Comparison of ENCODE assay signal across 7 cellular contexts in the genomic region with DNA sequence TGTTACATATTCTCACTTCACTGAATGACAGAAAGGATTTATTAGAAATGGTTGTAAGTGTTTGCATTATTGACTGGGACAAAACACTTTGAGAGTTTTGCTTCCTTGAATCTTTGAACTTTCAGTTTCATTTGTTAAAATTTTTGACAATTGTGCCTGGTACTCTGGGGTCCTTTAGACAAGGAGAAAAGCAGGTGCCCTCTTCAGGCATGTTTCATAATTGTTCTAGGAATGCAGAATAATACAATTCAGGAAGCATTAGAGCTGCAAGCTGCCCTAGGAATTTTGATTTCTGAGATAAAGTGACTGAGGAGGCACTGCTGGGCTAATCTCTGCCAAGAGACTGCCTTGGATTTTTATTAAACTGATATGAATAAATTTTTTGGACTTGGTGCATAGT.
DNase-seq lines count a peak whose midpoint lies in the region; ATAC-seq and TF ChIP-seq lines count a peak whose summit lies in the region.

No MANE protein-coding gene starts in this region.

- H3K36me3 ChIP-seq in MM.1S (replicated peaks; ENCODE audit: insufficient read depth, low read length), result peaks cover 4% of the 10 kb centered on the region; the same call in 1 of the 2 replicates

- peak overlapping the region; percentile 79 for H3K27ac Mint-ChIP-seq in memory B cell

- TF ChIP-seq CTCF in GM10266 (IDR thresholded peaks at IDR 0.05; ENCODE audit: control insufficient read depth, insufficient read depth, low read depth, missing control alignments) (peak; percentile 4), MM.1S (IDR thresholded peaks at IDR 0.05; ENCODE audit: low read length) (peak; percentile 65)

- no peak for DNase-seq in GM10266 (ENCODE audit: extremely low spot score)
- DNase-seq in MM.1S, result peak; percentile 79
- peak; percentile 58 to 88 for DNase-seq in T47D (ENCODE audit: low read depth in 1 of 2, low spot score in 1 of 2)
- DNase-seq in memory B cell (ENCODE audit: low spot score in 2 of 2), result peak in 1 of 2 donors; percentile 14
- DNase-seq in NK-92 (lab: John Stamatoyannopoulos, UW; ENCODE audit: unreplicated experiment), result no peak
- no peak for DNase-seq in posterior cingulate gyrus

- no peaks in the 10 kb centered on the region for H3K9me3 Mint-ChIP-seq in memory B cell

- in situ Hi-C loops in T47D (cut with HindIII; ENCODE audit: low pct_unique_long_range_greater_than_20kb, low sequenced_read_pairs), result no loop called here

- H3K79me2 ChIP-seq in MM.1S (ENCODE audit: low read length), result peaks cover 68% of the 10 kb centered on the region

- no peak overlapping the region for H3K9ac ChIP-seq in MM.1S (ENCODE audit: low read length)

- no peak overlapping the region for H3K4me3 Mint-ChIP-seq in memory B cell

- H3K36me3 Mint-ChIP-seq in memory B cell, result peaks cover 23% of the 10 kb centered on the region

- H3K27me3 Mint-ChIP-seq in memory B cell, result no peaks in the 10 kb centered on the region

- H3K9me2 ChIP-seq in MM.1S (replicated peaks; ENCODE audit: insufficient read depth, low read length), result no peaks in the 10 kb centered on the region

- no peak overlapping the region for H2AFZ ChIP-seq in MM.1S (ENCODE audit: low read length)

- peak; percentile 70 for ATAC-seq in memory B cell (ENCODE audit: low read depth)
- no peak for ATAC-seq in GM18511 (IDR thresholded peaks at IDR 0.05; ENCODE audit: unreplicated experiment)

- peaks cover 23% of the 10 kb centered on the region for H3F3A ChIP-seq in MM.1S (ENCODE audit: insufficient read depth, low read length)

- peak overlapping the region; percentile 19; the same call in 1 of the 2 replicates for H3K27ac ChIP-seq in MM.1S (ENCODE audit: low read length)

- peaks cover 15% of the 10 kb centered on the region for H3K4me1 Mint-ChIP-seq in memory B cell

- intact Hi-C loops in posterior cingulate gyrus (cut with DNase I), result no loop called here

- no peaks in the 10 kb centered on the region for H3K27me3 ChIP-seq in MM.1S (replicated peaks; ENCODE audit: insufficient read depth, low read length)

- H4K20me1 ChIP-seq in MM.1S (ENCODE audit: insufficient read depth, low read length), result peaks cover 7% of the 10 kb centered on the region; the same call in 1 of the 2 replicates

- H3K4me2 ChIP-seq in MM.1S (ENCODE audit: low read depth, low read length), result peak overlapping the region; percentile 64

- no peaks in the 10 kb centered on the region for H3K9me3 ChIP-seq in MM.1S (replicated peaks; ENCODE audit: insufficient read depth, low read length)

- peaks cover 28% of the 10 kb centered on the region for H3K4me1 ChIP-seq in MM.1S (ENCODE audit: low read length)

- H3K4me3 ChIP-seq in MM.1S (ENCODE audit: low read length), result peak overlapping the region; percentile 29

Comparison
In these comparisons a context has a peak if more than half of its experiments do, and no peak if none do; other contexts are left out.
1. DNase-seq: peak in MM.1S (single experiment) and T47D (2 of 2); none in GM10266 (single experiment), NK-92 (single experiment) and posterior cingulate gyrus (0 of 10).